2 cellular contexts compared by ENCODE assay signal in genomic region chr7:150737265-150738055, GRCh38.
TF ChIP-seq lines count a peak whose summit lies in the region.

Gene GIMAP5, plus strand, starts transcription at chr7:150737418. Its CDS starts 3,467 bp downstream, at chr7:150740885.

TF ChIP-seq in HCT116, 20 proteins besides CTCF, POLR2A, EP300 and RAD21 (continued from another document):
- TF ChIP-seq POLR2AphosphoS5 (IDR thresholded peaks at IDR 0.05; ENCODE audit: low read depth, low read length) (no peak), YY1 (IDR thresholded peaks at IDR 0.05; ENCODE audit: extremely low read depth, insufficient replicate concordance, low read depth, low read length) (no peak), TCF7L2 (IDR thresholded peaks at IDR 0.05; ENCODE audit: borderline replicate concordance, extremely low read depth, insufficient read depth, insufficient read length) (no peak), REST (IDR thresholded peaks at IDR 0.05; ENCODE audit: low read depth) (no peak), ZFX (IDR thresholded peaks at IDR 0.05) (no peak), ZBTB33 (IDR thresholded peaks at IDR 0.05; ENCODE audit: extremely low read depth, insufficient replicate concordance, low read length) (no peak)

TF ChIP-seq in endothelial cell of umbilical vein, 7 proteins besides CTCF, POLR2A, EP300 and RAD21 (continued from another document):
- TF ChIP-seq MAX (IDR thresholded peaks at IDR 0.05; ENCODE audit: insufficient read depth, insufficient read length) (no peak), GATA2 (IDR thresholded peaks at IDR 0.05; ENCODE audit: insufficient read depth, insufficient read length, low read depth, low read length) (no peak)
TF ChIP-seq in endothelial cell of umbilical vein: peak in this region for 0.
